Comparison of ENCODE assay signal across 1 cellular context in the genomic region with DNA sequence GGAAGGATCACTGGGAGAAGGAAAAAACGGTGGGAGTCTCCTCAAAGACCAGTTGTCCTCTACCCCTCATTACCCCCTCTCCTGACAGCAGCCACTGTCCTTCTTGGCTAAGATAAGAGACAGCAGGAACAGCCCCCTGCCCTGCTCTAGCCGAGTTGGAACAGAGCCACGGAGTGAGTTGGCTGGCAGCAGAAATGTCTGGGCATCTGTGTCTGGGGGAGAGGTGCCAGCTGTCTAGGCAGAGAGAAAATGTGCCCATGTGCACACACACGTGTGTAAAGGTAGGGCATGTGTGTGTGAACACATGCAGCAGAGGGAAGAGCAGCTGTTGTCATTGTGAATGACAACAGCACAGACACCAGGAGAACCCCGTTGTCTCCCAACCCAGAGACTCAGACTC.
TF ChIP-seq lines count a peak whose summit lies in the region.

No MANE protein-coding gene starts in this region.

TF ChIP-seq in H1, 55 proteins besides CTCF, POLR2A, EP300 and RAD21:
- TF ChIP-seq CEBPB (IDR thresholded peaks at IDR 0.05; ENCODE audit: low read depth, low read length): no peak
- no peak for TF ChIP-seq NANOG (IDR thresholded peaks at IDR 0.05; ENCODE audit: insufficient read depth, low read depth, low read length, poor library complexity, severe bottlenecking)
- no peak for TF ChIP-seq CBX8 (IDR thresholded peaks at IDR 0.05; ENCODE audit: borderline replicate concordance, low read depth, low read length)
- no peak for TF ChIP-seq POLR2AphosphoS5 (IDR thresholded peaks at IDR 0.05; ENCODE audit: low read depth, low read length)
- TF ChIP-seq RFX5 (IDR thresholded peaks at IDR 0.05; ENCODE audit: borderline replicate concordance, low read depth, low read length): no peak
- TF ChIP-seq TAF7 (optimal IDR thresholded peaks at IDR 0.05; ENCODE audit: borderline replicate concordance, low read depth, low read length): no peak
- TF ChIP-seq YY1 (IDR thresholded peaks at IDR 0.05; ENCODE audit: low read depth, low read length): no peak
- no peak for TF ChIP-seq JUND (IDR thresholded peaks at IDR 0.05; ENCODE audit: low read length)
- TF ChIP-seq, protein P1, sequence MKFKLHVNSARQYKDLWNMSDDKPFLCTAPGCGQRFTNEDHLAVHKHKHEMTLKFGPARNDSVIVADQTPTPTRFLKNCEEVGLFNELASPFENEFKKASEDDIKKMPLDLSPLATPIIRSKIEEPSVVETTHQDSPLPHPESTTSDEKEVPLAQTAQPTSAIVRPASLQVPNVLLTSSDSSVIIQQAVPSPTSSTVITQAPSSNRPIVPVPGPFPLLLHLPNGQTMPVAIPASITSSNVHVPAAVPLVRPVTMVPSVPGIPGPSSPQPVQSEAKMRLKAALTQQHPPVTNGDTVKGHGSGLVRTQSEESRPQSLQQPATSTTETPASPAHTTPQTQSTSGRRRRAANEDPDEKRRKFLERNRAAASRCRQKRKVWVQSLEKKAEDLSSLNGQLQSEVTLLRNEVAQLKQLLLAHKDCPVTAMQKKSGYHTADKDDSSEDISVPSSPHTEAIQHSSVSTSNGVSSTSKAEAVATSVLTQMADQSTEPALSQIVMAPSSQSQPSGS (IDR thresholded peaks at IDR 0.05; ENCODE audit: low read length): no peak
- no peak for TF ChIP-seq CHD2 (IDR thresholded peaks at IDR 0.05; ENCODE audit: low read length)
